25 cellular contexts compared by ENCODE assay signal in genomic region chr1:18721776-18722175, GRCh38.
DNase-seq lines count a peak whose midpoint lies in the region; ATAC-seq, FAIRE-seq and TF ChIP-seq lines count a peak whose summit lies in the region.
"Had no signal": no experiment of that assay in that cellular context is flagged by ENCODE, and none has a peak within 500 bp of the region (broad histone marks: within the 10 kb centered on the region; RNA-seq: fewer than 3 reads in every experiment).

No MANE protein-coding gene starts in this region.

- H3K9ac ChIP-seq in IMR-90 (ENCODE audit: low read depth, low read length): no peak overlapping the region
- no peak overlapping the region for H3K9ac ChIP-seq in neuronal stem cell (ENCODE audit: low read depth, low read length, poor library complexity)

- H3K9me1 ChIP-seq in IMR-90 (ENCODE audit: insufficient read depth, low read length): no peaks in the 10 kb centered on the region

- H3K4me1 ChIP-seq in IMR-90 (ENCODE audit: control insufficient read depth, insufficient read depth, low read length): no peaks in the 10 kb centered on the region
- peaks cover 0 to 45% of the 10 kb centered on the region in 2 donors for H3K4me1 ChIP-seq in neuronal stem cell (ENCODE audit: control insufficient read depth in 2 of 2, insufficient read depth in 1 of 2, low read depth in 1 of 2, low read length in 2 of 2)
- peaks cover 4% of the 10 kb centered on the region for H3K4me1 ChIP-seq in body of pancreas
- H3K4me1 ChIP-seq: BE2C, HAP-1 had no signal

- POLR2A ChIA-PET in IMR-90 (lab: Charles Lee; ENCODE audit: unreplicated experiment): no interaction called here

- H3K23ac ChIP-seq in IMR-90 (ENCODE audit: low read depth, low read length) (no peak overlapping the region), neuronal stem cell (ENCODE audit: low read depth, low read length, poor library complexity) (no peak overlapping the region)

- H2BK120ac ChIP-seq in IMR-90 (ENCODE audit: low read depth, low read length) (no peak overlapping the region), neuronal stem cell (ENCODE audit: low read depth, low read length) (peak overlapping the region; percentile 14)

- H4K91ac ChIP-seq in IMR-90 (ENCODE audit: insufficient read depth, low read depth, low read length): no peak overlapping the region
- H4K91ac ChIP-seq in neuronal stem cell (ENCODE audit: low read depth, low read length, poor library complexity): no peak overlapping the region

- no peak overlapping the region for H2AK5ac ChIP-seq in IMR-90 (ENCODE audit: low read depth, low read length)
- H2AK5ac ChIP-seq in neuronal stem cell (ENCODE audit: low read depth, low read length): peak overlapping the region; percentile 93

- H3K18ac ChIP-seq in IMR-90 (ENCODE audit: low read depth, low read length): no peak overlapping the region
- H3K18ac ChIP-seq in neuronal stem cell (ENCODE audit: low read length): no peak overlapping the region

- no peak overlapping the region for H2BK5ac ChIP-seq in IMR-90 (ENCODE audit: low read depth, low read length, poor library complexity, severe bottlenecking)
- H2BK5ac ChIP-seq in neuronal stem cell (ENCODE audit: low read length): peak overlapping the region; percentile 56

- H2AFZ ChIP-seq in IMR-90 (replicated peaks; ENCODE audit: low read length, poor library complexity): peak overlapping the region; percentile 51
- no peak overlapping the region for H2AFZ ChIP-seq in neuronal stem cell (ENCODE audit: low read length)
- H2AFZ ChIP-seq: GM23338 had no signal

- H2BK20ac ChIP-seq in IMR-90 (ENCODE audit: low read depth, low read length): no peak overlapping the region

- peak overlapping the region; percentile 32 for H3K27ac Mint-ChIP-seq in activated naive CD4-positive, alpha-beta T cell treated with anti-CD3 and anti-CD28 coated beads, Interleukin-2, amount 50 U/mL, for 24 hours
- no peak overlapping the region for H3K27ac Mint-ChIP-seq in activated naive CD4-positive, alpha-beta T cell treated with anti-CD3 and anti-CD28 coated beads, Interleukin-2, amount 10 ng/mL, durations not matched to agents 7 days and 5 days
- H3K27ac Mint-ChIP-seq: CD4-positive, alpha-beta T cell; GM23338 had no signal

- H4K8ac ChIP-seq in IMR-90 (ENCODE audit: low read depth in 2 of 2, low read length in 2 of 2) (no peak overlapping the region), neuronal stem cell (ENCODE audit: low read depth, low read length) (no peak overlapping the region)

- H3K4me1 Mint-ChIP-seq in activated naive CD4-positive, alpha-beta T cell treated with anti-CD3 and anti-CD28 coated beads, Interleukin-2, amount 50 U/mL, for 24 hours: peaks cover 5% of the 10 kb centered on the region
- no peaks in the 10 kb centered on the region for H3K4me1 Mint-ChIP-seq in activated naive CD4-positive, alpha-beta T cell treated with anti-CD3 and anti-CD28 coated beads, Interleukin-2, amount 10 ng/mL, durations not matched to agents 7 days and 5 days

- TF ChIP-seq RAD21 in IMR-90 (IDR thresholded peaks at IDR 0.05; ENCODE audit: low read length): no peak

- no peak for TF ChIP-seq POLR2A in IMR-90 (IDR thresholded peaks at IDR 0.05; ENCODE audit: low read depth, low read length)
- TF ChIP-seq POLR2A in body of pancreas (IDR thresholded peaks at IDR 0.05): no peak

- ATAC-seq in IMR-90 (ENCODE audit: low read depth) (no peak), body of pancreas (no peak), GM19035 (IDR thresholded peaks at IDR 0.05; ENCODE audit: unreplicated experiment) (no peak)
- ATAC-seq: A549, GM12878, GM23338 had no signal

- H3K4me3 ChIP-seq in IMR-90 (ENCODE audit: insufficient read depth, low read depth, low read length): no peak overlapping the region
- H3K4me3 ChIP-seq in bronchial epithelial cell (ENCODE audit: low read depth, low read length): no peak overlapping the region
- H3K4me3 ChIP-seq in neuronal stem cell (ENCODE audit: low read length in 2 of 2): no peak overlapping the region
- no peak overlapping the region for H3K4me3 ChIP-seq in body of pancreas
- H3K4me3 ChIP-seq: A549, GM12878, GM23338, HAP-1 had no signal

- H4K5ac ChIP-seq in IMR-90 (ENCODE audit: low read depth, low read length): no peak overlapping the region

- H4K20me1 ChIP-seq in IMR-90 (ENCODE audit: insufficient read depth, low read length): no peaks in the 10 kb centered on the region

- H3K27me3 ChIP-seq in IMR-90 (ENCODE audit: control insufficient read depth, insufficient read depth, low read length) (peaks cover 35% of the 10 kb centered on the region), bronchial epithelial cell (ENCODE audit: control insufficient read depth, insufficient read depth, low read length) (peaks cover 15% of the 10 kb centered on the region), neuronal stem cell (ENCODE audit: control insufficient read depth in 3 of 3, insufficient read depth in 3 of 3, low read depth in 1 of 3, low read length in 3 of 3) (peaks cover 5 to 60% (median 30%) of the 10 kb centered on the region in 3 experiments), body of pancreas (peaks cover 0 to 11% of the 10 kb centered on the region in 2 donors)

- TF ChIP-seq CTCF in IMR-90 (conservative IDR thresholded peaks at IDR 0.05; ENCODE audit: low read depth, low read length): no peak
- TF ChIP-seq CTCF in bronchial epithelial cell (IDR thresholded peaks at IDR 0.05; ENCODE audit: insufficient read depth, low read length, severe bottlenecking): no peak
- TF ChIP-seq CTCF in body of pancreas (IDR thresholded peaks at IDR 0.05): no peak

- in situ Hi-C loops in IMR-90 (cut with MboI; ENCODE audit: low sequenced_read_pairs): no loop called here

- H3K14ac ChIP-seq in IMR-90 (replicated peaks; ENCODE audit: low read depth, low read length) (no peak overlapping the region), neuronal stem cell (ENCODE audit: low read length) (no peak overlapping the region)

- no peak overlapping the region for H3K27ac ChIP-seq in IMR-90 (ENCODE audit: insufficient read depth, low read length)
- no peak overlapping the region for H3K27ac ChIP-seq in neuronal stem cell (replicated peaks; ENCODE audit: low read length)
- no peak overlapping the region for H3K27ac ChIP-seq in body of pancreas
- H3K27ac ChIP-seq: A549, C4-2B had no signal

- dilution Hi-C loops in IMR-90 (cut with HindIII; ENCODE audit: low sequenced_read_pairs, unreplicated experiment): no loop called here

- FAIRE-seq in bronchial epithelial cell (lab: Jason Lieb, UNC): peak; percentile 73
- FAIRE-seq: A549, D721Med, GM12878, H54 had no signal

- H2BK15ac ChIP-seq in IMR-90 (ENCODE audit: low read depth, low read length): no peak overlapping the region
- peak overlapping the region; percentile 71 for H2BK15ac ChIP-seq in neuronal stem cell (ENCODE audit: low read length)

- DNase-seq in activated naive CD4-positive, alpha-beta T cell treated with anti-CD3 and anti-CD28 coated beads, Interleukin-2, amount 10 ng/mL, durations not matched to agents 7 days and 5 days: no peak
- no peak for DNase-seq in IMR-90
- no peak for DNase-seq in bronchial epithelial cell (ENCODE audit: low read depth)
- DNase-seq in neuronal stem cell (ENCODE audit: low spot score): no peak
- DNase-seq in amniotic stem cell (lab: John Stamatoyannopoulos, UW): no peak
- DNase-seq in body of pancreas: no peak
- DNase-seq: 8988T; ACHN; AML-193; BE2C; CD4-positive, alpha-beta T cell; CD8-positive, alpha-beta memory T cell; DMS 273 treated with DMSO at 0.1 percent for 48 hours; DMS79; EL; GDM1 had no signal

- H3K4ac ChIP-seq in IMR-90 (ENCODE audit: low read depth, low read length) (no peak overlapping the region), neuronal stem cell (ENCODE audit: low read length) (no peak overlapping the region)

- CTCF ChIA-PET in activated naive CD4-positive, alpha-beta T cell treated with anti-CD3 and anti-CD28 coated beads, Interleukin-2, amount 10 ng/mL, durations not matched to agents 7 days and 5 days (lab: Charles Lee): interaction anchor here (0.7 kb wide), 1 partner anchor 154 kb away, joined by 3 read pairs; no protein-coding TSS in a partner anchor
- CTCF ChIA-PET in IMR-90 (lab: Yijun Ruan, JAX): no interaction called here

- BruUV-seq in IMR-90 (replicated peaks; lab: Mats Ljungman, UMichigan): no TSS peak

- H3K36me3 ChIP-seq in IMR-90 (ENCODE audit: control insufficient read depth, insufficient read depth, low read length): no peaks in the 10 kb centered on the region
- H3K36me3 ChIP-seq in bronchial epithelial cell (ENCODE audit: control insufficient read depth, insufficient read depth, low read length): no peaks in the 10 kb centered on the region
- H3K36me3 ChIP-seq in neuronal stem cell (replicated peaks in 1 of 2; ENCODE audit: control insufficient read depth in 2 of 2, insufficient read depth in 2 of 2, low read length in 2 of 2): no peaks in the 10 kb centered on the region
- no peaks in the 10 kb centered on the region for H3K36me3 ChIP-seq in body of pancreas (replicated peaks in 1 of 2; ENCODE audit: insufficient read depth in 1 of 2, low read depth in 2 of 2)
- H3K36me3 ChIP-seq: BE2C, HAP-1 had no signal

- no peaks in the 10 kb centered on the region for H3K79me1 ChIP-seq in IMR-90 (ENCODE audit: low read depth in 1 of 2, low read length in 2 of 2)
- H3K79me1 ChIP-seq in neuronal stem cell (ENCODE audit: low read depth, low read length): no peaks in the 10 kb centered on the region

- 17% methylated on average over 1 of the region's 1 CpG; no CpG with 5 or more reads in 1 of the 2 experiments for WGBS in IMR-90 (ENCODE audit: extremely low coverage in 2 of 2, insufficient read length in 1 of 2), 2 experiments
- no CpG with 5 or more reads among the region's 1 CpG for WGBS in neuronal stem cell (ENCODE audit: extremely low coverage in 2 of 2, insufficient read length in 2 of 2, insufficient replicate concordance in 1 of 2), 2 donors
- 44 to 50% methylated on average over 1 of the region's 1 CpG for WGBS in body of pancreas, 2 donors

- H3K36me3 Mint-ChIP-seq in activated naive CD4-positive, alpha-beta T cell treated with anti-CD3 and anti-CD28 coated beads, Interleukin-2, amount 50 U/mL, for 24 hours: no peaks in the 10 kb centered on the region
- H3K36me3 Mint-ChIP-seq in activated naive CD4-positive, alpha-beta T cell treated with anti-CD3 and anti-CD28 coated beads, Interleukin-2, amount 10 ng/mL, durations not matched to agents 7 days and 5 days: peaks cover 2% of the 10 kb centered on the region
- H3K36me3 Mint-ChIP-seq: CD8-positive, alpha-beta memory T cell had no signal

- H3K27me3 Mint-ChIP-seq in activated naive CD4-positive, alpha-beta T cell treated with anti-CD3 and anti-CD28 coated beads, Interleukin-2, amount 50 U/mL, for 24 hours: peaks cover 51% of the 10 kb centered on the region
- peaks cover 98% of the 10 kb centered on the region for H3K27me3 Mint-ChIP-seq in activated naive CD4-positive, alpha-beta T cell treated with anti-CD3 and anti-CD28 coated beads, Interleukin-2, amount 10 ng/mL, durations not matched to agents 7 days and 5 days

- H2BK12ac ChIP-seq in neuronal stem cell (ENCODE audit: low read length): no peak overlapping the region

- intact Hi-C loops in IMR-90 (cut with micrococcal nuclease) (no loop called here), body of pancreas (cut with DNase I) (no loop called here)

- no peaks in the 10 kb centered on the region for H3K9me3 Mint-ChIP-seq in activated naive CD4-positive, alpha-beta T cell treated with anti-CD3 and anti-CD28 coated beads, Interleukin-2, amount 50 U/mL, for 24 hours
- H3K9me3 Mint-ChIP-seq in activated naive CD4-positive, alpha-beta T cell treated with anti-CD3 and anti-CD28 coated beads, Interleukin-2, amount 10 ng/mL, durations not matched to agents 7 days and 5 days: no peaks in the 10 kb centered on the region
- H3K9me3 Mint-ChIP-seq: CD4-positive, alpha-beta T cell; GM23338 had no signal

- no peak overlapping the region for H3K4me2 ChIP-seq in IMR-90 (ENCODE audit: low read depth, low read length)
- no peak overlapping the region for H3K4me2 ChIP-seq in neuronal stem cell (ENCODE audit: insufficient read depth, low read length, poor library complexity, severe bottlenecking)
- H3K4me2 ChIP-seq: A549, GM23338 had no signal

- H3K9me3 ChIP-seq in IMR-90 (ENCODE audit: control insufficient read depth, insufficient read depth, low read length): no peaks in the 10 kb centered on the region
- H3K9me3 ChIP-seq in neuronal stem cell (replicated peaks in 1 of 2; ENCODE audit: control insufficient read depth in 2 of 2, insufficient read depth in 1 of 2, low read depth in 1 of 2, low read length in 2 of 2): no peaks in the 10 kb centered on the region
- no peaks in the 10 kb centered on the region for H3K9me3 ChIP-seq in body of pancreas
- H3K9me3 ChIP-seq: A549, BE2C, HAP-1 had no signal

- H2AK9ac ChIP-seq in IMR-90 (replicated peaks; ENCODE audit: low read depth, low read length, poor library complexity): no peak overlapping the region

- no peak overlapping the region for H3K56ac ChIP-seq in IMR-90 (ENCODE audit: extremely low read depth, insufficient read depth, low read length)

- H3K4me3 Mint-ChIP-seq in activated naive CD4-positive, alpha-beta T cell treated with anti-CD3 and anti-CD28 coated beads, Interleukin-2, amount 50 U/mL, for 24 hours: no peak overlapping the region
- no peak overlapping the region for H3K4me3 Mint-ChIP-seq in activated naive CD4-positive, alpha-beta T cell treated with anti-CD3 and anti-CD28 coated beads, Interleukin-2, amount 10 ng/mL, durations not matched to agents 7 days and 5 days
- H3K4me3 Mint-ChIP-seq: CD4-positive, alpha-beta T cell; CD8-positive, alpha-beta memory T cell; GM23338 had no signal
